In the genomic region with DNA sequence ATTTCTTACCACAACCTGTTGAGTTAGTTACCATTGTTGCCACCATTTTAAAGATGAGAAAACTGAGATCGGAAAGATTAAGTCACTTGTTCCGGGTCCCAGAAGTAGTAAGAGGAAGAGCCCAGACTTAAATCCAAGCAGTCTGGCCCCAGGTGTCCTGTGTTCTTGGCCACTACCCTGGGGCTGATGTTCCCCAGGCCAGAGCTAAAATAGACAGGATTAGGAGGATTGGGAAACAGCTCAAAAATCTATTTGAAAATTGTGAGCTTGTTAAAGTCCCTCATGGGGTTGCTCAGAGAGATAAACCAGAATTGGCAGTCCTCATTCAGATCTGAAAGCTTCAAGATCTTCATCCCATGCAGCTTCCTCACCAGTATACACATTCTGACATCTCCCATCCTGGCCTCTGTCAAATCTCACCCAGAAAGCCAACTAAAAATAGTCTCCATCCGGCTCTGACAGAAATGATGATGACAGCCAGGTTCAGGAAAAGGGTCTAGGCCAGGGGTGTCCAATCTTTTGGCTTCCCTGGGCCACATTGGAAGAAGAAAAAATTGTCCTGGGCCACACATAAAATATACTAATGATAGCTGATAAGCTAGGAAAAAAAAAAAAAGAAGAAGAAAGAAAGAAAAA, we compare ENCODE assay signal across 12 cellular contexts.
DNase-seq lines count a peak whose midpoint lies in the region; ATAC-seq and TF ChIP-seq lines count a peak whose summit lies in the region.
"Had no signal": no experiment of that assay in that cellular context is flagged by ENCODE, and none has a peak within 500 bp of the region (broad histone marks: within the 10 kb centered on the region; RNA-seq: fewer than 3 reads in every experiment).

No MANE protein-coding gene starts in this region.

- H3K27ac Mint-ChIP-seq in HFFc6: peak overlapping the region; percentile 29; the same call in 1 of the 2 replicates
- H3K27ac Mint-ChIP-seq in stimulated activated naive B cell treated with anti-CD40 and anti-IgM and Interleukin-4, amounts not matched to agents 10 μg/mL and 1 μg/mL and 100 μg/mL, for 72 hours: peak overlapping the region; percentile 91

- no peaks in the 10 kb centered on the region for H3K27me3 Mint-ChIP-seq in HFFc6 (ENCODE audit: insufficient read depth)
- H3K27me3 Mint-ChIP-seq in stimulated activated naive B cell treated with anti-CD40 and anti-IgM and Interleukin-4, amounts not matched to agents 10 μg/mL and 1 μg/mL and 100 μg/mL, for 72 hours: no peaks in the 10 kb centered on the region

- peaks cover 25% of the 10 kb centered on the region for H3K4me1 Mint-ChIP-seq in HFFc6 (ENCODE audit: low read depth)
- peaks cover 46 to 73% of the 10 kb centered on the region in 2 donors for H3K4me1 Mint-ChIP-seq in stimulated activated naive B cell treated with anti-CD40 and anti-IgM and Interleukin-4, amounts not matched to agents 10 μg/mL and 1 μg/mL and 100 μg/mL, for 72 hours

- TF ChIP-seq CTCF in HFFc6 (IDR thresholded peaks at IDR 0.05): no peak

- ATAC-seq in left lobe of liver: peak; percentile 54
- ATAC-seq in stimulated activated naive B cell treated with anti-CD40 and anti-IgM and Interleukin-4, amounts not matched to agents 10 μg/mL and 1 μg/mL and 100 μg/mL, for 72 hours (replicated peaks): no peak
- no peak for ATAC-seq in HG03571 (IDR thresholded peaks at IDR 0.05; ENCODE audit: unreplicated experiment)
- no peak for ATAC-seq in HG02981 (IDR thresholded peaks at IDR 0.05; ENCODE audit: unreplicated experiment)
- ATAC-seq in GM18907 (IDR thresholded peaks at IDR 0.05; ENCODE audit: unreplicated experiment): no peak

- H3K36me3 Mint-ChIP-seq in HFFc6 (ENCODE audit: low read depth): no peaks in the 10 kb centered on the region
- H3K36me3 Mint-ChIP-seq in stimulated activated naive B cell treated with anti-CD40 and anti-IgM and Interleukin-4, amounts not matched to agents 10 μg/mL and 1 μg/mL and 100 μg/mL, for 72 hours: peaks cover 3 to 12% of the 10 kb centered on the region in 2 donors

- no peak overlapping the region for H3K4me3 Mint-ChIP-seq in HFFc6
- peak overlapping the region in 1 of 2 donors; percentile 19 for H3K4me3 Mint-ChIP-seq in stimulated activated naive B cell treated with anti-CD40 and anti-IgM and Interleukin-4, amounts not matched to agents 10 μg/mL and 1 μg/mL and 100 μg/mL, for 72 hours

- no peaks in the 10 kb centered on the region for H3K9me3 Mint-ChIP-seq in HFFc6
- H3K9me3 Mint-ChIP-seq in stimulated activated naive B cell treated with anti-CD40 and anti-IgM and Interleukin-4, amounts not matched to agents 10 μg/mL and 1 μg/mL and 100 μg/mL, for 72 hours: no peaks in the 10 kb centered on the region

- no peak for DNase-seq in HFFc6
- DNase-seq in amniotic epithelial cell (ENCODE audit: low read depth): peak; percentile 22
- peak; percentile 43 for DNase-seq in left lobe of liver (ENCODE audit: low spot score)
- no peak for DNase-seq in stimulated activated naive B cell treated with anti-CD40 and anti-IgM and Interleukin-4, amounts not matched to agents 10 μg/mL and 1 μg/mL and 100 μg/mL, for 72 hours
- no peak for DNase-seq in HT-29 (ENCODE audit: low spot score)
- DNase-seq: effector CD8-positive, alpha-beta T cell; NCI-H1417; NCI-H510A; stimulated activated CD4-positive, alpha-beta T cell treated with anti-CD3 and anti-CD28 coated beads, Interleukin-4, amount 100 ng/mL, for 1 hour had no signal

Comparison
In these comparisons a context has a peak if more than half of its experiments do, and no peak if none do; other contexts are left out.
1. DNase-seq: peak in amniotic epithelial cell (single experiment) and left lobe of liver (single experiment); none in HFFc6 (single experiment), stimulated activated naive B cell treated with anti-CD40 and anti-IgM and Interleukin-4, amounts not matched to agents 10 μg/mL and 1 μg/mL and 100 μg/mL, for 72 hours (single experiment) and HT-29 (single experiment).